21 cellular contexts compared by ENCODE assay signal in genomic region chr2:147789720-147790119, GRCh38. TPM values are rescaled to one million over a fixed set of nuclear protein-coding genes. Genes with fewer than 3 reads are reported as not detected.
A peak's percentile ranks its signal among the peaks of the same experiment; 100 is the strongest.
DNase-seq lines count a peak whose midpoint lies in the region; ATAC-seq and TF ChIP-seq lines count a peak whose summit lies in the region.
"Had no signal": no experiment of that assay in that cellular context is flagged by ENCODE, and none has a peak within 500 bp of the region (broad histone marks: within the 10 kb centered on the region; RNA-seq: fewer than 3 reads in every experiment).

No MANE protein-coding gene starts in this region.

- no peaks in the 10 kb centered on the region for H3K79me2 ChIP-seq in osteoblast (ENCODE audit: insufficient read depth, low read length)

- H3K9me3 ChIP-seq in osteoblast (ENCODE audit: low read depth, low read length), result no peaks in the 10 kb centered on the region
- no peaks in the 10 kb centered on the region for H3K9me3 ChIP-seq in colonic mucosa
- no peaks in the 10 kb centered on the region for H3K9me3 ChIP-seq in lower lobe of right lung
- H3K9me3 ChIP-seq: pancreas, sigmoid colon, tibial nerve had no signal

- H3K27ac ChIP-seq in osteoblast (ENCODE audit: low read depth, low read length) (no peak overlapping the region), colonic mucosa (no peak overlapping the region), lower lobe of right lung (no peak overlapping the region)
- H3K27ac ChIP-seq: pancreas, sigmoid colon, tibial nerve had no signal

- peak overlapping the region; percentile 39 for H3K4me2 ChIP-seq in osteoblast (ENCODE audit: insufficient read depth, low read length)

- H3K27me3 ChIP-seq in osteoblast (ENCODE audit: insufficient read depth, low read length) (no peaks in the 10 kb centered on the region), colonic mucosa (no peaks in the 10 kb centered on the region), lower lobe of right lung (ENCODE audit: low read depth) (no peaks in the 10 kb centered on the region)
- H3K27me3 ChIP-seq: pancreas, sigmoid colon, tibial nerve had no signal

- ATAC-seq in HG03025 (IDR thresholded peaks at IDR 0.05; ENCODE audit: low FRiP score, unreplicated experiment) (no peak), lower lobe of right lung (no peak)
- ATAC-seq: activated CD8-positive, alpha-beta T cell treated with anti-CD3 and anti-CD28 coated beads, Interleukin-2, amount 10 ng/mL, durations not matched to agents 7 days and 5 days; naive thymus-derived CD4-positive, alpha-beta T cell; pancreas; stimulated activated naive CD8-positive, alpha-beta T cell treated with anti-CD3 and anti-CD28 coated beads, Interleukin-15, Interleukin-2, amounts not matched to agents 100 U/mL and 50 U/mL, for 24 hours had no signal

- H3K4me3 ChIP-seq in epithelial cell of esophagus (ENCODE audit: low read length), result no peak overlapping the region
- no peak overlapping the region for H3K4me3 ChIP-seq in osteoblast (ENCODE audit: insufficient read depth, low read length)
- no peak overlapping the region for H3K4me3 ChIP-seq in colonic mucosa
- H3K4me3 ChIP-seq in lower lobe of right lung, result no peak overlapping the region
- H3K4me3 ChIP-seq: pancreas, sigmoid colon, tibial nerve had no signal

- no peaks in the 10 kb centered on the region for H4K20me1 ChIP-seq in osteoblast (ENCODE audit: insufficient read depth, low read length)

- intact Hi-C loops in colonic mucosa (cut with DNase I) (no loop called here), lower lobe of right lung (cut with DNase I) (no loop called here)

- H2AFZ ChIP-seq in osteoblast (ENCODE audit: low read length), result no peak overlapping the region

- no peak overlapping the region for H3K9ac ChIP-seq in colonic mucosa (ENCODE audit: low read depth in 2 of 2, low read length in 2 of 2)

- in situ Hi-C loops in SK-MEL-5 (cut with HindIII; ENCODE audit: low pct_unique_long_range_greater_than_20kb, low sequenced_read_pairs), result no loop called here

- H3K4me1 ChIP-seq in osteoblast (ENCODE audit: insufficient read depth, low read length) (no peaks in the 10 kb centered on the region), colonic mucosa (no peaks in the 10 kb centered on the region), lower lobe of right lung (no peaks in the 10 kb centered on the region)
- H3K4me1 ChIP-seq: pancreas, tibial nerve had no signal

- DNase-seq in ELR (ENCODE audit: low read depth) (peak; percentile 52), SK-MEL-5 (ENCODE audit: low read depth, low spot score) (peak; percentile 4), epithelial cell of esophagus (ENCODE audit: low read depth) (peak; percentile 46), osteoblast (ENCODE audit: insufficient read length, low spot score, missing footprints) (peak; percentile 34), SK-N-DZ (ENCODE audit: low spot score) (no peak), colonic mucosa (no peak), lower lobe of right lung (no peak)
- DNase-seq: activated B cell treated with CpG ODN at 0.5 μM for 24 hours; activated CD8-positive, alpha-beta T cell treated with anti-CD3 and anti-CD28 coated beads, Interleukin-2, amount 10 ng/mL, durations not matched to agents 7 days and 5 days; activated T-cell treated with anti-CD3 and anti-CD28 coated beads, Interleukin-2, amount 50 U/mL, for 48 hours; AML-193; islet precursor cell; naive thymus-derived CD4-positive, alpha-beta T cell; NCI-H1436; pancreas; SIG-M5; sigmoid colon; stimulated activated CD4-positive, alpha-beta T cell treated with anti-CD3 and anti-CD28 coated beads, Interleukin-2, amount 100 ng/mL, for 24 hours; stimulated activated naive CD8-positive, alpha-beta T cell treated with anti-CD3 and anti-CD28 coated beads, Interleukin-15, Interleukin-2, amounts not matched to agents 100 U/mL and 50 U/mL, for 24 hours had no signal

- H3K36me3 ChIP-seq in osteoblast (ENCODE audit: insufficient read depth, low read length), result no peaks in the 10 kb centered on the region
- H3K36me3 ChIP-seq in colonic mucosa, result no peaks in the 10 kb centered on the region
- no peaks in the 10 kb centered on the region for H3K36me3 ChIP-seq in lower lobe of right lung
- H3K36me3 ChIP-seq: pancreas, sigmoid colon, tibial nerve had no signal

- TF ChIP-seq CTCF in epithelial cell of esophagus (IDR thresholded peaks at IDR 0.05; ENCODE audit: insufficient read depth, low read depth, low read length, missing control alignments) (no peak), osteoblast (IDR thresholded peaks at IDR 0.05; ENCODE audit: extremely low read depth, low read depth, low read length) (no peak), colonic mucosa (IDR thresholded peaks at IDR 0.05) (no peak), lower lobe of right lung (IDR thresholded peaks at IDR 0.05) (no peak)

RNA-seq across cellular contexts. Expression of gene ACVR2A, which starts 55.1 kb away (rescaled TPM):
- total RNA-seq in SK-MEL-5 (2014; rRNA removed; shearing (Covaris generic)), result 4.2 and 5.6 TPM in 2 replicates
- 0.76 and 1.2 TPM in 2 replicates for polyA plus RNA-seq in SK-MEL-5 (2015; cell fraction: cytosol; rRNA removed)
- 4.8 TPM in 2 replicates for polyA plus RNA-seq in SK-MEL-5 (2015; cell fraction: nucleus; rRNA removed)
- total RNA-seq in osteoblast (36.8 and 39.4 TPM in 2 replicates), colonic mucosa (10 to 100 TPM; 15.4 to 20.4 TPM), lower lobe of right lung (18.2 TPM)
- 7.0 and 7.4 TPM in 2 replicates for polyA plus RNA-seq in SK-N-DZ (2014; cell fraction: cytosol; rRNA removed)
- polyA plus RNA-seq in SK-N-DZ (2014; cell fraction: nucleus; rRNA removed), result 11.7 and 22.1 TPM in 2 replicates

Comparison
In these comparisons a context has a peak if more than half of its experiments do, and no peak if none do; other contexts are left out.
1. DNase-seq: peak in ELR (single experiment), SK-MEL-5 (single experiment), epithelial cell of esophagus (single experiment) and osteoblast (single experiment); none in SK-N-DZ (single experiment), colonic mucosa (single experiment) and lower lobe of right lung (single experiment).